In the genomic region with DNA sequence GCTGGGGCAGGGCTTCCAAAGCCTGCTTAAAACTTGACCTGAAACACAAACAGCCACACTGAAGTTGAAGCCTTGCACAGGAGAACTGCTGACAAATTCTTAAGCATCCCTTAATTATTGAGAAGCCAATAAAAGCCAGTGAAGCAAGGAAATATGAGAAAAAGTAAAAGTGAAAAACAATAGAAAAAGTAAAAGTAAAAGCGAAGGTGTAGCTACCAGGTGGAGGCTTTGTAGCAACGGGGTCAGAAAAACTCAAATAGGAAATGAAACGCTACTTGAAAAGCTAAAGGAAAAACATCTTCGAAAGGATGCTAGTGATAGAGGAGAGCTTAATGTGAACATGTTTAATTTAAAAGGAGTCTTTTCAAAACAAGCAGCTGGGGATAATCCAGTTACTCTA, we compare ENCODE assay signal across 19 cellular contexts.
DNase-seq lines count a peak whose midpoint lies in the region; ATAC-seq and TF ChIP-seq lines count a peak whose summit lies in the region.
"Had no signal": no experiment of that assay in that cellular context is flagged by ENCODE, and none has a peak within 500 bp of the region (broad histone marks: within the 10 kb centered on the region; RNA-seq: fewer than 3 reads in every experiment).

No MANE protein-coding gene starts in this region.

- CTCF ChIA-PET in CD8-positive, alpha-beta memory T cell (lab: Charles Lee), result interaction anchor here (1.2 to 1.6 kb wide), 3 partner anchors 10 to 300 kb away, joined by 3 to 4 read pairs (median 3); no protein-coding TSS in a partner anchor
- CTCF ChIA-PET in T-cell (lab: Charles Lee), result no interaction called here
- CTCF ChIA-PET in PC-9 (lab: Charles Lee), result no interaction called here

- no peak for TF ChIP-seq CTCF in dorsolateral prefrontal cortex (IDR thresholded peaks at IDR 0.05 in 54 of 56, conservative IDR thresholded peaks at IDR 0.05 in 2 of 56; ENCODE audit: low read depth in 1 of 56, partially characterized antibody in 56 of 56)
- no peak for TF ChIP-seq CTCF in PC-9 (conservative IDR thresholded peaks at IDR 0.05)

- peak overlapping the region; percentile 10 to 79 (median 61) for H3K4me3 Mint-ChIP-seq in CD8-positive, alpha-beta memory T cell
- peak overlapping the region; percentile 9 to 60 (median 43) for H3K4me3 Mint-ChIP-seq in T-cell

- H3K27me3 ChIP-seq in BLaER1, result no peaks in the 10 kb centered on the region
- H3K27me3 ChIP-seq in CD8-positive, alpha-beta memory T cell (ENCODE audit: insufficient read depth, low read length, poor library complexity, severe bottlenecking), result no peaks in the 10 kb centered on the region
- no peaks in the 10 kb centered on the region for H3K27me3 ChIP-seq in dorsolateral prefrontal cortex
- H3K27me3 ChIP-seq in PC-9 (ENCODE audit: insufficient read depth, low read depth), result no peaks in the 10 kb centered on the region
- H3K27me3 ChIP-seq in SJCRH30, result no peaks in the 10 kb centered on the region
- H3K27me3 ChIP-seq: heart left ventricle had no signal

- no peaks in the 10 kb centered on the region for H3K27me3 Mint-ChIP-seq in CD8-positive, alpha-beta memory T cell
- no peaks in the 10 kb centered on the region for H3K27me3 Mint-ChIP-seq in T-cell

- H3K4me1 ChIP-seq in BLaER1 (peaks cover 90% of the 10 kb centered on the region), PC-9 (replicated peaks; ENCODE audit: insufficient read depth) (no peaks in the 10 kb centered on the region), SJCRH30 (no peaks in the 10 kb centered on the region)
- peaks cover 56% of the 10 kb centered on the region for H3K4me1 ChIP-seq in CD8-positive, alpha-beta memory T cell (ENCODE audit: insufficient read depth, low read length)
- H3K4me1 ChIP-seq: HAP-1, lower lobe of right lung had no signal

- intact Hi-C loops in dorsolateral prefrontal cortex (cut with DNase I) (loop anchor here (2.0 to 10.0 kb wide), 3 partner anchors 37 to 196 kb away; a partner anchor contains a TSS), PC-9 (cut with micrococcal nuclease; ENCODE audit: unreplicated experiment) (no loop called here)

- H3K9ac ChIP-seq in BLaER1, result peak overlapping the region; percentile 33; the same call in 1 of the 2 replicates
- H3K9ac ChIP-seq: parathyroid adenoma had no signal

- H3K79me2 ChIP-seq in PC-9 (ENCODE audit: low read depth), result no peaks in the 10 kb centered on the region
- H3K79me2 ChIP-seq: parathyroid adenoma had no signal

- no peak for DNase-seq in CD8-positive, alpha-beta memory T cell
- DNase-seq in T-cell, result no peak
- no peak for DNase-seq in dorsolateral prefrontal cortex
- DNase-seq in PC-9, result no peak
- DNase-seq in activated CD8-positive, alpha-beta memory T cell treated with anti-CD3 and anti-CD28 coated beads, Interleukin-2, amount 50 U/mL, for 48 hours, result no peak
- no peak for DNase-seq in SJCRH30
- DNase-seq: amniotic stem cell; DMS 273 treated with DMSO at 0.1 percent for 48 hours; effector CD4-positive, alpha-beta T cell; GDM1; heart left ventricle; lower lobe of right lung; NCI-H1694; RPMI8226; stimulated activated CD4-positive, alpha-beta T cell treated with anti-CD3 and anti-CD28 coated beads, Interleukin-2, amount 100 ng/mL, for 48 hours had no signal

- H3K4me3 ChIP-seq in BLaER1 (no peak overlapping the region), dorsolateral prefrontal cortex (no peak overlapping the region), PC-9 (no peak overlapping the region), SJCRH30 (no peak overlapping the region)
- H3K4me3 ChIP-seq in CD8-positive, alpha-beta memory T cell (ENCODE audit: low read length), result peak overlapping the region; percentile 8
- H3K4me3 ChIP-seq: HAP-1, heart left ventricle, lower lobe of right lung had no signal

- H3K9me2 ChIP-seq in PC-9 (ENCODE audit: insufficient read depth), result no peaks in the 10 kb centered on the region

- H3K27ac Mint-ChIP-seq in CD8-positive, alpha-beta memory T cell, result peak overlapping the region; percentile 15 to 93 (median 66)
- H3K27ac Mint-ChIP-seq in T-cell, result peak overlapping the region; percentile 77 to 94

- H3K9me3 ChIP-seq in BLaER1, result peaks cover 33% of the 10 kb centered on the region
- no peaks in the 10 kb centered on the region for H3K9me3 ChIP-seq in CD8-positive, alpha-beta memory T cell (ENCODE audit: low read length)
- H3K9me3 ChIP-seq in PC-9 (ENCODE audit: insufficient read depth, low read depth), result no peaks in the 10 kb centered on the region
- H3K9me3 ChIP-seq in SJCRH30 (replicated peaks), result no peaks in the 10 kb centered on the region
- H3K9me3 ChIP-seq: HAP-1, lower lobe of right lung had no signal

- no peaks in the 10 kb centered on the region for H3K9me3 Mint-ChIP-seq in CD8-positive, alpha-beta memory T cell
- no peaks in the 10 kb centered on the region for H3K9me3 Mint-ChIP-seq in T-cell

- POLR2A ChIA-PET in CD8-positive, alpha-beta memory T cell (lab: Charles Lee), result interaction anchor here (0.6 to 1.3 kb wide), 3 partner anchors 13 to 97 kb away, joined by 3 read pairs; no protein-coding TSS in a partner anchor
- POLR2A ChIA-PET in T-cell (lab: Charles Lee) (interaction anchor here in 1 of 2 donors (0.9 kb wide), 1 partner anchor 44 kb away, joined by 3 read pairs; no protein-coding TSS in a partner anchor), PC-9 (lab: Charles Lee; ENCODE audit: unreplicated experiment) (no interaction called here)

- ATAC-seq in T-cell (replicated peaks in 1 of 4) (no peak), HG02588 (IDR thresholded peaks at IDR 0.05; ENCODE audit: unreplicated experiment) (no peak)
- ATAC-seq: heart left ventricle, lower lobe of right lung had no signal

- H3K36me3 ChIP-seq in BLaER1 (peaks cover 25% of the 10 kb centered on the region; the same call in 1 of the 2 replicates), PC-9 (ENCODE audit: low read depth) (no peaks in the 10 kb centered on the region), SJCRH30 (no peaks in the 10 kb centered on the region)
- no peaks in the 10 kb centered on the region for H3K36me3 ChIP-seq in CD8-positive, alpha-beta memory T cell (ENCODE audit: insufficient read depth, low read length)
- H3K36me3 ChIP-seq: HAP-1 had no signal

- no TSS peak for BruUV-seq in PC-9 (replicated peaks; lab: Mats Ljungman, UMichigan)

- H3K27ac ChIP-seq in BLaER1, result peak overlapping the region; percentile 59
- H3K27ac ChIP-seq in CD8-positive, alpha-beta memory T cell (ENCODE audit: low read depth, low read length), result no peak overlapping the region
- H3K27ac ChIP-seq in dorsolateral prefrontal cortex, result peak overlapping the region in 39 of 59 donors; percentile 2 to 94 (median 85)
- no peak overlapping the region for H3K27ac ChIP-seq in PC-9
- H3K27ac ChIP-seq in SJCRH30, result no peak overlapping the region
- H3K27ac ChIP-seq: heart left ventricle, lower lobe of right lung, parathyroid adenoma had no signal

- H3K4me2 ChIP-seq in BLaER1, result peak overlapping the region; percentile 84
- H3K4me2 ChIP-seq in PC-9, result no peak overlapping the region

- no peaks in the 10 kb centered on the region for H4K20me1 ChIP-seq in BLaER1
- H4K20me1 ChIP-seq in PC-9 (ENCODE audit: insufficient read depth), result no peaks in the 10 kb centered on the region

- no peak overlapping the region for H2AFZ ChIP-seq in PC-9
- H2AFZ ChIP-seq: parathyroid adenoma had no signal

- H3K4me1 Mint-ChIP-seq in CD8-positive, alpha-beta memory T cell, result peaks cover 58 to 62% (median 61%) of the 10 kb centered on the region in 3 donors
- H3K4me1 Mint-ChIP-seq in T-cell, result peaks cover 58 to 61% (median 59%) of the 10 kb centered on the region in 3 donors

- no peaks in the 10 kb centered on the region for H3F3A ChIP-seq in PC-9 (ENCODE audit: insufficient read depth, low read depth)

- H3K36me3 Mint-ChIP-seq in CD8-positive, alpha-beta memory T cell, result peaks cover 16 to 38% (median 18%) of the 10 kb centered on the region in 3 donors
- peaks cover 28% of the 10 kb centered on the region for H3K36me3 Mint-ChIP-seq in T-cell

Comparison
In these comparisons a context has a peak if more than half of its experiments do, and no peak if none do; other contexts are left out.
1. H3K27ac ChIP-seq: peak in BLaER1 (single experiment) and dorsolateral prefrontal cortex (39 of 59); none in CD8-positive, alpha-beta memory T cell (single experiment), PC-9 (single experiment) and SJCRH30 (single experiment).